ENCODE assay signal across 25 cellular contexts in the genomic region with DNA sequence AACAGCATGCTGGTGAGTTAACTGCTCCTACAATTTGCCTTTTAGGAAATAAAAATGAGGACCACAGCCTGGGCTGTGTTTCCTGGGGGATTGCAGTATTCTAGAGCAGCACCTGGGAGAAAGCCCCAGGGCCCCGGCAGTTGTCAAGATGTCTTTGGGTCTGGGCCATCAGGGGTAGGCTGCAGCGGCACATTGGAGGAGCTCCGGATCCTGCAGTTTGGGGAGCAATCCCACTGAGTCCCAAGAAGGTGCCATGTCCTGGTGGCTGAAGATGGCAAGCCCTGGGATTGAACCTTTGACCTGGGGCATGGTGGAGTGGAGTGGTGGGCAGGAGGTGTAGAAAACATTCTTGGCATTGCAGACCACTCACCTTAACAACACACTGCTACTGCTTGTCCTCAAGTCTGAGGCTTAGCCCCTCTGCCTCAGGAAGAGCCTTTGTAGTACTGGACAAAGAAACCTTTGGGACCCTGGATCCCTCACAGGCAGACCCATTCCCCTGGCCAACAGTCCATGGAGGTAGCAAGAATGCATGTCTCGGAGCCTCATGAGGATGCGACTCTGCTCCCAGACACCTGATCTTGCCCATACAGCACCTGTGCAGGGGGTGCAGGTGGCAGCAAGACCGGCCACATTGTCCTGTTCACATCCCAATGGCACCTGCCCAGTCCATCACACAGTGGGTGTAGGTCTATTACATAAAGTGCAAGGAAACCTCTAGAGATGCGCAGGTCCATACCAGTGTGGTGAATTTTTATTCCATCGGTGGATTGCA.
"Had no signal": no experiment of that assay in that cellular context is flagged by ENCODE, and none has a peak within 500 bp of the region (broad histone marks: within the 10 kb centered on the region; RNA-seq: fewer than 3 reads in every experiment).

No MANE protein-coding gene starts in this region.

- H3K36me3 Mint-ChIP-seq: activated naive CD8-positive, alpha-beta T cell; T-cell had no signal

- ATAC-seq: activated CD8-positive, alpha-beta memory T cell treated with anti-CD3 and anti-CD28 coated beads, Interleukin-2, amount 10 ng/mL, durations not matched to agents 7 days and 5 days; T-cell had no signal

- H3K27me3 Mint-ChIP-seq: activated B cell treated with CpG ODN at 0.5 μM for 24 hours; activated CD4-positive, alpha-beta T cell treated with anti-CD3 and anti-CD28 coated beads, Interleukin-2, amount 10 ng/mL, durations not matched to agents 24 days and 14 days; activated CD8-positive, alpha-beta memory T cell treated with anti-CD3 and anti-CD28 coated beads, Interleukin-2, amount 10 ng/mL, durations not matched to agents 7 days and 5 days; activated T-cell treated with anti-CD3 and anti-CD28 coated beads, Interleukin-2, amount 50 U/mL, for 24 hours had no signal

- H3K27me3 ChIP-seq: brain microvascular endothelial cell had no signal

- H3K4me1 Mint-ChIP-seq: activated B cell treated with CpG ODN at 0.5 μM for 24 hours; activated CD4-positive, alpha-beta T cell treated with anti-CD3 and anti-CD28 coated beads, Interleukin-2, amount 10 ng/mL, durations not matched to agents 24 days and 14 days; activated CD8-positive, alpha-beta memory T cell treated with anti-CD3 and anti-CD28 coated beads, Interleukin-2, amount 10 ng/mL, durations not matched to agents 7 days and 5 days; T-cell had no signal

- H3K4me3 ChIP-seq: SK-N-MC had no signal

- FAIRE-seq: TTC549 had no signal

- H3K9me3 Mint-ChIP-seq: activated naive CD4-positive, alpha-beta T cell treated with anti-CD3 and anti-CD28 coated beads for 36 hours had no signal

- H3K36me3 ChIP-seq: brain microvascular endothelial cell had no signal

- H3K27ac Mint-ChIP-seq: activated B cell treated with CpG ODN at 0.5 μM for 24 hours; activated CD4-positive, alpha-beta T cell treated with anti-CD3 and anti-CD28 coated beads, Interleukin-2, amount 10 ng/mL, durations not matched to agents 24 days and 14 days; activated CD8-positive, alpha-beta memory T cell treated with anti-CD3 and anti-CD28 coated beads, Interleukin-2, amount 10 ng/mL, durations not matched to agents 7 days and 5 days; activated naive CD4-positive, alpha-beta T cell treated with anti-CD3 and anti-CD28 coated beads for 36 hours; activated naive CD8-positive, alpha-beta T cell; activated T-cell treated with anti-CD3 and anti-CD28 coated beads, Interleukin-2, amount 50 U/mL, for 24 hours; activated T-helper 1 cell treated with anti-CD3 and anti-CD28 coated beads, Interleukin-12 subunit alpha, Interleukin-12 subunit beta, Interleukin-2, Interleukin-4 antibody, amounts not matched to agents 30 ng/mL and 10 ng/mL and 1 ng/mL, durations not matched to agents 14 hours and 24 hours and 36 hours; T-cell had no signal

- H3K4me3 Mint-ChIP-seq: activated B cell treated with CpG ODN at 0.5 μM for 24 hours; activated CD4-positive, alpha-beta T cell treated with anti-CD3 and anti-CD28 coated beads, Interleukin-2, amount 10 ng/mL, durations not matched to agents 24 days and 14 days; activated CD8-positive, alpha-beta memory T cell treated with anti-CD3 and anti-CD28 coated beads, Interleukin-2, amount 10 ng/mL, durations not matched to agents 7 days and 5 days; activated naive CD4-positive, alpha-beta T cell treated with anti-CD3 and anti-CD28 coated beads for 36 hours; activated naive CD8-positive, alpha-beta T cell; activated T-cell treated with anti-CD3 and anti-CD28 coated beads, Interleukin-2, amount 50 U/mL, for 24 hours; activated T-helper 1 cell treated with anti-CD3 and anti-CD28 coated beads, Interleukin-12 subunit alpha, Interleukin-12 subunit beta, Interleukin-2, Interleukin-4 antibody, amounts not matched to agents 30 ng/mL and 10 ng/mL and 1 ng/mL, durations not matched to agents 14 hours and 24 hours and 36 hours; T-cell had no signal

- DNase-seq: activated B cell treated with CpG ODN at 0.5 μM for 24 hours; activated CD4-positive, alpha-beta T cell treated with anti-CD3 and anti-CD28 coated beads for 1 hour; activated CD4-positive, alpha-beta T cell treated with anti-CD3 and anti-CD28 coated beads, Interleukin-2, amount 10 ng/mL, durations not matched to agents 24 days and 14 days; activated CD4-positive, alpha-beta T cell treated with anti-CD3 and anti-CD28 coated beads, Interleukin-2, amount 50 U/mL, for 48 hours; activated CD8-positive, alpha-beta memory T cell treated with anti-CD3 and anti-CD28 coated beads, Interleukin-2, amount 10 ng/mL, durations not matched to agents 7 days and 5 days; activated gamma-delta T cell; activated naive CD4-positive, alpha-beta T cell treated with anti-CD3 and anti-CD28 coated beads for 36 hours; activated T-cell treated with anti-CD3 and anti-CD28 coated beads, Interleukin-2, amount 50 U/mL, for 24 hours; brain microvascular endothelial cell; Kasumi-1; KBM-7; NCI-H146; NCI-H1930; NCI-H2171 treated with DMSO at 0.1 percent for 48 hours; NCI-H345; NCI-H510A; NCI-H82; SIG-M5; T-cell; T-helper 2 cell; T1000 had no signal

- H3K27ac ChIP-seq: brain microvascular endothelial cell, SK-N-MC had no signal
